Comparison of ENCODE assay signal across 25 cellular contexts in the genomic region with DNA sequence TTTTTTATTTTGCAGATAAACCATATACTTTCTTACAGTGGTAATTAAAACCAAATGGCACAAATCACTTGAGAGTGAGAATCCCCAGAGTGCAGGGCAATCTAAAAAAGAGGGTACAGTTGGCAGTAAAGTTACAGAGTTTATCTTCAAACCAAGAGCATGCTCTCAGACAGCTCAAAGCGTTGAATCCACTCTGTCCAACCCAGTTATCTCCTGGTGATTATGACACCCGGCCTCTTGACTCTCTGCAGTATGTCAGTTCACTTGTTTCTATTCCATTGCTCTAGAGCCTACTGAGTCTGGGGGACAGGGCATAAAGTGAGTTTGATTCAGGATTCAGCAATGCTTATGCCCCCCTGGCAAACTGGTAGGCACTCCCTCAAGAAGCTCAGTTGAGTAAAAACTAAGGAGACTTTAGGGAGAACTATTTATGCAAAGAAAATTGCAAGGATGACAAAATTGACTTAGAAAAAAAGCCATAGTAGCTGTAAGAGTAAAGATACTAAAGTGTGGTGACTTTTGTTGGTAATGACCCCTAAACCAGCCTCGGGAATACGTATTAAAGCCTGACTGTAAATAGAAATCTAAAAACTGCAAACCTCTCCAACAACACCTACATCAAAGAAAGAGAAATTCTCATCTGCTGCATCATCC. TPM values are rescaled to one million over a fixed set of nuclear protein-coding genes. Genes with fewer than 3 reads are reported as not detected.
DNase-seq lines count a peak whose midpoint lies in the region; ATAC-seq and TF ChIP-seq lines count a peak whose summit lies in the region.
"Had no signal": no experiment of that assay in that cellular context is flagged by ENCODE, and none has a peak within 500 bp of the region (broad histone marks: within the 10 kb centered on the region; RNA-seq: fewer than 3 reads in every experiment).

No MANE protein-coding gene starts in this region.

- no peaks in the 10 kb centered on the region for H3K27me3 Mint-ChIP-seq in nephron (ENCODE audit: low read depth)

- no peak for ATAC-seq in IMR-90 (ENCODE audit: low read depth)
- ATAC-seq: left colon, Panc1 had no signal

- H2AK5ac ChIP-seq in IMR-90 (ENCODE audit: low read depth, low read length), result no peak overlapping the region

- dilution Hi-C loops in IMR-90 (cut with HindIII; ENCODE audit: low sequenced_read_pairs, unreplicated experiment), result no loop called here

- no peak overlapping the region for H3K9ac ChIP-seq in IMR-90 (ENCODE audit: low read depth, low read length)

- peak overlapping the region; percentile 44 to 75 (median 68) for H3K27ac Mint-ChIP-seq in nephron
- H3K27ac Mint-ChIP-seq: activated CD4-positive, alpha-beta T cell treated with anti-CD3 and anti-CD28 coated beads, Interleukin-2, amount 10 ng/mL, durations not matched to agents 24 days and 14 days; activated naive CD8-positive, alpha-beta T cell; immature natural killer cell had no signal

- no peak overlapping the region for H3K4ac ChIP-seq in IMR-90 (ENCODE audit: low read depth, low read length)

- no peak overlapping the region for H2BK120ac ChIP-seq in IMR-90 (ENCODE audit: low read depth, low read length)

- H3K79me1 ChIP-seq in IMR-90 (ENCODE audit: low read depth in 1 of 2, low read length in 2 of 2), result no peaks in the 10 kb centered on the region

- no peaks in the 10 kb centered on the region for H3K9me1 ChIP-seq in IMR-90 (ENCODE audit: insufficient read depth, low read length)

- H3K27me3 ChIP-seq in IMR-90 (ENCODE audit: control insufficient read depth, insufficient read depth, low read length), result peaks cover 2% of the 10 kb centered on the region
- H3K27me3 ChIP-seq in WERI-Rb-1 (ENCODE audit: insufficient read depth, low read depth, severe bottlenecking), result no peaks in the 10 kb centered on the region
- H3K27me3 ChIP-seq: spleen, thyroid gland had no signal

- no peak overlapping the region for H2BK5ac ChIP-seq in IMR-90 (ENCODE audit: low read depth, low read length, poor library complexity, severe bottlenecking)

- no peak for TF ChIP-seq RAD21 in IMR-90 (IDR thresholded peaks at IDR 0.05; ENCODE audit: low read length)

- no peaks in the 10 kb centered on the region for H4K20me1 ChIP-seq in IMR-90 (ENCODE audit: insufficient read depth, low read length)

- H3K18ac ChIP-seq in IMR-90 (ENCODE audit: low read depth, low read length), result no peak overlapping the region

- H3K36me3 Mint-ChIP-seq in nephron (ENCODE audit: low read depth), result no peaks in the 10 kb centered on the region
- H3K36me3 Mint-ChIP-seq: activated naive CD8-positive, alpha-beta T cell; immature natural killer cell had no signal

- no peak overlapping the region for H2AK9ac ChIP-seq in IMR-90 (replicated peaks; ENCODE audit: low read depth, low read length, poor library complexity)

- H3K56ac ChIP-seq in IMR-90 (ENCODE audit: extremely low read depth, insufficient read depth, low read length), result no peak overlapping the region

- H3K27ac ChIP-seq in IMR-90 (ENCODE audit: insufficient read depth, low read length), result no peak overlapping the region
- peak overlapping the region; percentile 5; the same call in 1 of the 2 replicates for H3K27ac ChIP-seq in WERI-Rb-1
- H3K27ac ChIP-seq: 22Rv1, C4-2B, spleen, thyroid gland had no signal

- H2BK20ac ChIP-seq in IMR-90 (ENCODE audit: low read depth, low read length), result no peak overlapping the region

- no peaks in the 10 kb centered on the region for H3K9me3 Mint-ChIP-seq in nephron
- H3K9me3 Mint-ChIP-seq: activated CD4-positive, alpha-beta T cell treated with anti-CD3 and anti-CD28 coated beads, Interleukin-2, amount 10 ng/mL, durations not matched to agents 24 days and 14 days; neural crest cell had no signal

- H3K4me2 ChIP-seq in IMR-90 (ENCODE audit: low read depth, low read length), result no peak overlapping the region

- no CpG with 5 or more reads among the region's 4 CpGs for WGBS in IMR-90 (ENCODE audit: extremely low coverage in 2 of 2, insufficient read length in 1 of 2), 2 experiments

- no TSS peak for BruUV-seq in IMR-90 (replicated peaks; lab: Mats Ljungman, UMichigan)

- H3K14ac ChIP-seq in IMR-90 (replicated peaks; ENCODE audit: low read depth, low read length), result no peak overlapping the region

- POLR2A ChIA-PET in IMR-90 (lab: Charles Lee; ENCODE audit: unreplicated experiment), result no interaction called here

- intact Hi-C loops in IMR-90 (cut with micrococcal nuclease), result loop anchor here (2.0 kb wide), 1 partner anchor 205 kb away; no protein-coding TSS in a partner anchor

- no peak overlapping the region for H3K4me3 ChIP-seq in IMR-90 (ENCODE audit: insufficient read depth, low read depth, low read length)
- H3K4me3 ChIP-seq in WERI-Rb-1 (ENCODE audit: low read depth, low read length), result no peak overlapping the region
- H3K4me3 ChIP-seq: spleen, thyroid gland had no signal

- 0 out of 2 replicates have a peak, but pooled peaks cover 3% of the 10 kb centered on the region for H3K9me3 ChIP-seq in IMR-90 (ENCODE audit: control insufficient read depth, insufficient read depth, low read length)
- no peaks in the 10 kb centered on the region for H3K9me3 ChIP-seq in WERI-Rb-1 (ENCODE audit: severe bottlenecking)
- H3K9me3 ChIP-seq: thyroid gland had no signal

- CTCF ChIA-PET in IMR-90 (lab: Yijun Ruan, JAX), result interaction anchor here (0.6 to 2.5 kb wide), 17 partner anchors 8 to 1244 kb away, joined by 3 to 18 read pairs (median 5); no protein-coding TSS in a partner anchor

- H3K23ac ChIP-seq in IMR-90 (ENCODE audit: low read depth, low read length), result no peak overlapping the region

- H4K91ac ChIP-seq in IMR-90 (ENCODE audit: insufficient read depth, low read depth, low read length), result no peak overlapping the region

- peak; percentile 18 for DNase-seq in DMS53 (lab: John Stamatoyannopoulos, UW)
- DNase-seq in DMS53 treated with DMSO at 0.1 percent for 48 hours (lab: John Stamatoyannopoulos, UW; ENCODE audit: unreplicated experiment), result no peak
- DNase-seq in IMR-90, result no peak
- DNase-seq in WERI-Rb-1, result no peak
- no peak for DNase-seq in ureter (ENCODE audit: low spot score)
- DNase-seq in NCI-H1436 (lab: John Stamatoyannopoulos, UW), result no peak
- no peak for DNase-seq in SW480 (ENCODE audit: low spot score)
- DNase-seq: activated CD4-positive, alpha-beta T cell treated with anti-CD3 and anti-CD28 coated beads, Interleukin-2, amount 10 ng/mL, durations not matched to agents 24 days and 14 days; activated effector memory CD4-positive, alpha-beta T cell treated with Interleukin-2 at 50 U/mL for 16 hours; anterior cingulate cortex; COR-L47; effector CD4-positive, alpha-beta T cell; immature natural killer cell; left colon; NCI-H1694 treated with DMSO at 0.1 percent for 48 hours; NCI-H526; spleen; stimulated activated CD4-positive, alpha-beta T cell treated with anti-CD3 and anti-CD28 coated beads, Interleukin-2, amount 100 ng/mL, for 24 hours; thyroid gland had no signal

- no peak for TF ChIP-seq CTCF in IMR-90 (conservative IDR thresholded peaks at IDR 0.05; ENCODE audit: low read depth, low read length)
- no peak for TF ChIP-seq CTCF in WERI-Rb-1 (IDR thresholded peaks at IDR 0.05; ENCODE audit: low read depth, low read length)
- TF ChIP-seq CTCF in nephron (IDR thresholded peaks at IDR 0.05; ENCODE audit: unreplicated experiment in 3 of 3), result no peak

- H4K5ac ChIP-seq in IMR-90 (ENCODE audit: low read depth, low read length), result no peak overlapping the region

- H2AFZ ChIP-seq in IMR-90 (replicated peaks; ENCODE audit: low read length, poor library complexity), result no peak overlapping the region

- H2BK15ac ChIP-seq in IMR-90 (ENCODE audit: low read depth, low read length), result no peak overlapping the region

- H3K4me3 Mint-ChIP-seq in nephron, result no peak overlapping the region
- H3K4me3 Mint-ChIP-seq: activated CD4-positive, alpha-beta T cell treated with anti-CD3 and anti-CD28 coated beads, Interleukin-2, amount 10 ng/mL, durations not matched to agents 24 days and 14 days; activated naive CD8-positive, alpha-beta T cell; immature natural killer cell; neural crest cell had no signal

- H3K4me1 ChIP-seq in IMR-90 (ENCODE audit: control insufficient read depth, insufficient read depth, low read length), result peaks cover 1% of the 10 kb centered on the region; the same call in 1 of the 2 replicates

- H3K36me3 ChIP-seq in IMR-90 (ENCODE audit: control insufficient read depth, insufficient read depth, low read length), result no peaks in the 10 kb centered on the region
- no peaks in the 10 kb centered on the region for H3K36me3 ChIP-seq in WERI-Rb-1
- H3K36me3 ChIP-seq: spleen, thyroid gland had no signal

- H3K4me1 Mint-ChIP-seq in nephron, result peaks cover 50% of the 10 kb centered on the region
- H3K4me1 Mint-ChIP-seq: activated CD4-positive, alpha-beta T cell treated with anti-CD3 and anti-CD28 coated beads, Interleukin-2, amount 10 ng/mL, durations not matched to agents 24 days and 14 days; immature natural killer cell; neural crest cell had no signal

- no peak for TF ChIP-seq POLR2A in IMR-90 (IDR thresholded peaks at IDR 0.05; ENCODE audit: low read depth, low read length)

- H4K8ac ChIP-seq in IMR-90 (ENCODE audit: low read depth in 2 of 2, low read length in 2 of 2), result no peak overlapping the region

- in situ Hi-C loops in IMR-90 (cut with MboI; ENCODE audit: low sequenced_read_pairs), result loop anchor here (10.0 to 25.0 kb wide), 2 partner anchors 737 to 1025 kb away; no protein-coding TSS in a partner anchor

TF ChIP-seq in IMR-90, 13 proteins besides CTCF, POLR2A, EP300 and RAD21:
- TF ChIP-seq, protein P1, sequence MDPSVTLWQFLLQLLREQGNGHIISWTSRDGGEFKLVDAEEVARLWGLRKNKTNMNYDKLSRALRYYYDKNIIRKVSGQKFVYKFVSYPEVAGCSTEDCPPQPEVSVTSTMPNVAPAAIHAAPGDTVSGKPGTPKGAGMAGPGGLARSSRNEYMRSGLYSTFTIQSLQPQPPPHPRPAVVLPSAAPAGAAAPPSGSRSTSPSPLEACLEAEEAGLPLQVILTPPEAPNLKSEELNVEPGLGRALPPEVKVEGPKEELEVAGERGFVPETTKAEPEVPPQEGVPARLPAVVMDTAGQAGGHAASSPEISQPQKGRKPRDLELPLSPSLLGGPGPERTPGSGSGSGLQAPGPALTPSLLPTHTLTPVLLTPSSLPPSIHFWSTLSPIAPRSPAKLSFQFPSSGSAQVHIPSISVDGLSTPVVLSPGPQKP (IDR thresholded peaks at IDR 0.05; ENCODE audit: borderline replicate concordance, low read depth, low read length), result no peak
- 0 out of 2 replicates have a peak, but pooled peaks have one; percentile 17 for TF ChIP-seq MAFK (IDR thresholded peaks at IDR 0.05; ENCODE audit: low read depth, low read length)

RNA-seq across cellular contexts. Expression of a gene that starts 55.5 kb away (rescaled TPM):
- total RNA-seq in IMR-90 (2012; rRNA removed) (1,211 and 1,351 TPM in 2 replicates), ureter (231 TPM)
- 3,922 and 4,454 TPM in 2 replicates for polyA plus RNA-seq in IMR-90 (2012; rRNA removed)
- 4,367 and 7,099 TPM in 2 replicates for polyA plus RNA-seq in IMR-90 (2012; cell fraction: cytosol; rRNA removed)
- 4,818 and 7,550 TPM in 2 replicates for polyA plus RNA-seq in IMR-90 (2012; cell fraction: nucleus; rRNA removed; ENCODE audit: low replicate concordance)
- polyA plus RNA-seq: immature natural killer cell had no signal

RNA-seq across cellular contexts. Expression of a gene that starts 59.4 kb away (rescaled TPM):
- total RNA-seq in IMR-90 (2012; rRNA removed) (4.5 and 11.9 TPM in 2 replicates), ureter (27.3 TPM)
- 2.7 and 4.0 TPM in 2 replicates for polyA plus RNA-seq in IMR-90 (2012; rRNA removed)
- 0.46 and 0.47 TPM in 2 replicates for polyA plus RNA-seq in IMR-90 (2012; cell fraction: cytosol; rRNA removed)
- polyA plus RNA-seq in IMR-90 (2012; cell fraction: nucleus; rRNA removed; ENCODE audit: low replicate concordance), result 1.7 and 6.7 TPM in 2 replicates
